Comparison of ENCODE assay signal across 8 cellular contexts in genomic region chr17:17205368-17206148, GRCh38. TPM values are rescaled to one million over a fixed set of nuclear protein-coding genes. Genes with fewer than 3 reads are reported as not detected.
DNase-seq lines count a peak whose midpoint lies in the region; ATAC-seq and TF ChIP-seq lines count a peak whose summit lies in the region.

No MANE protein-coding gene starts in this region.

- DNase-seq in DMS79 treated with DMSO at 0.1 percent for 48 hours (lab: John Stamatoyannopoulos, UW) (peak; percentile 18), DMS79 (lab: John Stamatoyannopoulos, UW) (no peak), RPMI7951 (ENCODE audit: low read depth) (peak; percentile 37), activated gamma-delta T cell treated with Interleukin-2 at 50 U/mL for 16 hours (peak; percentile 55), heart right ventricle (peak; percentile 51 to 63), neural progenitor cell (ENCODE audit: low spot score) (no peak)
- DNase-seq in stimulated activated CD4-positive, alpha-beta T cell treated with anti-CD3 and anti-CD28 coated beads, Interleukin-12 subunit alpha, Interleukin-12 subunit beta, amount 100 ng/mL, for 24 hours (ENCODE audit: low read depth in 2 of 2) = peak; percentile 28 to 56

- H3K27ac Mint-ChIP-seq in neural progenitor cell = no peak overlapping the region

- H3K27ac ChIP-seq in heart right ventricle = peak overlapping the region; percentile 41 to 87 (median 80)
- H3K27ac ChIP-seq in neural progenitor cell = no peak overlapping the region

- H2AFZ ChIP-seq in neural progenitor cell (replicated peaks) = no peak overlapping the region

- 9 to 10% methylated on average over 67 to 71 of the region's 71 CpGs for WGBS in heart right ventricle, 2 donors

- H3K9me3 Mint-ChIP-seq in neural progenitor cell = no peaks in the 10 kb centered on the region

- H3K9ac ChIP-seq in neural progenitor cell = no peak overlapping the region

- H3K4me3 ChIP-seq in heart right ventricle = peak overlapping the region; percentile 29 to 64 (median 54)
- H3K4me3 ChIP-seq in neural progenitor cell = no peak overlapping the region

- no peaks in the 10 kb centered on the region for H3K79me2 ChIP-seq in neural progenitor cell (ENCODE audit: low read depth)

- no peak overlapping the region for H3K4me3 Mint-ChIP-seq in neural progenitor cell

- H3K4me1 ChIP-seq in heart right ventricle = peaks cover 23 to 62% (median 42%) of the 10 kb centered on the region in 9 donors
- peaks cover under 1% of the 10 kb centered on the region for H3K4me1 ChIP-seq in neural progenitor cell

- intact Hi-C loops in heart right ventricle (cut with DNase I) = loop anchor here in 3 of 10 donors (5.0 to 10.0 kb wide), 2 partner anchors 53 to 201 kb away; no protein-coding TSS in a partner anchor

- H3K36me3 ChIP-seq in heart right ventricle (peaks cover 0 to 26% (median 0%) of the 10 kb centered on the region in 9 donors), neural progenitor cell (no peaks in the 10 kb centered on the region)

- H3K27me3 ChIP-seq in heart right ventricle (no peaks in the 10 kb centered on the region), neural progenitor cell (no peaks in the 10 kb centered on the region)

- H4K20me1 ChIP-seq in neural progenitor cell (ENCODE audit: low read depth) = no peaks in the 10 kb centered on the region

- TF ChIP-seq CTCF in heart right ventricle (IDR thresholded peaks at IDR 0.05) = peak in 2 of 9 donors; percentile 11 to 19
- no peak for TF ChIP-seq CTCF in neural progenitor cell (IDR thresholded peaks at IDR 0.05)

- ATAC-seq in HG03108 (IDR thresholded peaks at IDR 0.05; ENCODE audit: unreplicated experiment) (peak; percentile 49), heart right ventricle (peak; percentile 14 to 56 (median 34))

- no peaks in the 10 kb centered on the region for H3K9me3 ChIP-seq in heart right ventricle
- no peaks in the 10 kb centered on the region for H3K9me3 ChIP-seq in neural progenitor cell (ENCODE audit: low read depth)

- no peak overlapping the region for H3K4me2 ChIP-seq in neural progenitor cell

- H3K36me3 Mint-ChIP-seq in neural progenitor cell = no peaks in the 10 kb centered on the region

- no peaks in the 10 kb centered on the region for H3K27me3 Mint-ChIP-seq in neural progenitor cell (ENCODE audit: insufficient read depth, low read depth)

- peaks cover 9% of the 10 kb centered on the region for H3K4me1 Mint-ChIP-seq in neural progenitor cell

- no peaks in the 10 kb centered on the region for H3F3A ChIP-seq in neural progenitor cell (ENCODE audit: low read depth)

RNA-seq across cellular contexts. Expression of gene PLD6, which starts 0.6 kb away (rescaled TPM):
- 0.24 and 0.29 TPM in 2 replicates for total RNA-seq in RPMI7951 (2014; rRNA removed; shearing (Covaris generic))
- total RNA-seq in heart right ventricle (10 to 100 TPM in 2 of 10 donors, 1 to 10 TPM in 8; 6.0 to 16.3 (median 8.2) TPM), neural progenitor cell (ENCODE audit: low replicate concordance) (0.22 and 1.2 TPM in 2 replicates)
- polyA plus RNA-seq in heart right ventricle = 1 to 10 TPM; 3.7 to 6.9 TPM

RNA-seq across cellular contexts. Expression of gene FLCN, which starts 31.4 kb away (rescaled TPM):
- 9.4 and 11.3 TPM in 2 replicates for total RNA-seq in RPMI7951 (2014; rRNA removed; shearing (Covaris generic))
- total RNA-seq in heart right ventricle (10 to 100 TPM; 26.4 to 45.7 (median 35.8) TPM), neural progenitor cell (ENCODE audit: low replicate concordance) (16.3 and 30.1 TPM in 2 replicates)
- polyA plus RNA-seq in heart right ventricle = 10 to 100 TPM; 16.0 to 78.2 TPM

Comparison
In these comparisons a context has a peak if more than half of its experiments do, and no peak if none do; other contexts are left out.
1. DNase-seq: peak in DMS79 treated with DMSO at 0.1 percent for 48 hours (single experiment), RPMI7951 (single experiment), activated gamma-delta T cell treated with Interleukin-2 at 50 U/mL for 16 hours (single experiment), heart right ventricle (2 of 2) and stimulated activated CD4-positive, alpha-beta T cell treated with anti-CD3 and anti-CD28 coated beads, Interleukin-12 subunit alpha, Interleukin-12 subunit beta, amount 100 ng/mL, for 24 hours (2 of 2); none in DMS79 (single experiment) and neural progenitor cell (single experiment).